1 cellular context compared by ENCODE assay signal in the genomic region with DNA sequence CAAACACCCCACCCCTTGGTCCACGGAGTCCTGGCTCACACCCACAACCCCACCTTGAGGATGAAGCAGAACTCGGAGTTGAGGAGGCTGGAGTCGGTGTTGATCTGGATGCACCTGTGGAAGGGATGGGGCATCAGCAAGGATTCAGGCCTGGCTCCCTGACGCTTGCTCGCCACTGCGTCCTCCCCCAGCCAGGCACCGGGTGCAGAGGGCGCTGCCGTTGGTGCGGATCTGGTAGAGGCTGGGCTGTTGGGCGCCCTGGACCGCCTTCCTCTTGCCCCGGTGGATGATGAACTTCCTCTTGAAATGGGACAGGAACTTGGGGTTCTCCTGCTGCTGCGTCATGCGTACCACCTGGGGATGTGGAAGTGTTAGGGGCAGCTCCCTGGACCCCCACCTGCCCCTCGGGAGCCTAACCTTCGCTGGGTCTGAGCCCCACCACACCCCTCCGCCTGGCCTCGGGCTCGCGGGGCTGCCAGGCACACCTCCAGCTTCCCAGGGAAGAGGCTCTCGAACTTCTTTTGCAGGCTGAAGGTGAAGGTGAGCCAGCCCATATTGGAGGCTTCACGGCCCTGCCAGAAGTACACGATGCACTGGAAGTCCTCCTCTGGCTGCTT.
TF ChIP-seq lines count a peak whose summit lies in the region.

No MANE protein-coding gene starts in this region.

TF ChIP-seq in GM12878, 131 proteins besides CTCF, POLR2A, EP300 and RAD21:
- TF ChIP-seq USF2 (IDR thresholded peaks at IDR 0.05; ENCODE audit: borderline replicate concordance, low read depth, low read length) (no peak), SIX5 (IDR thresholded peaks at IDR 0.05; ENCODE audit: low read depth, low read length, severe bottlenecking) (no peak), KDM1A (IDR thresholded peaks at IDR 0.05; ENCODE audit: borderline replicate concordance) (no peak), BCL11A (IDR thresholded peaks at IDR 0.05; ENCODE audit: low read depth, low read length) (no peak), MLLT1 (IDR thresholded peaks at IDR 0.05) (no peak), EGR1 (IDR thresholded peaks at IDR 0.05; ENCODE audit: borderline replicate concordance in 1 of 2, low read depth in 2 of 2, low read length in 2 of 2) (no peak)
